Comparison of ENCODE assay signal across 26 cellular contexts in genomic region chr21:41828884-41829360, GRCh38.
"Had no signal": no experiment of that assay in that cellular context is flagged by ENCODE, and none has a peak within 500 bp of the region (broad histone marks: within the 10 kb centered on the region; RNA-seq: fewer than 3 reads in every experiment).

No MANE protein-coding gene starts in this region.

- H3K4me3 ChIP-seq: coronary artery, esophagus squamous epithelium, heart right ventricle, left lung, neural progenitor cell, smooth muscle cell, stomach, tibial artery had no signal

- FAIRE-seq: endothelial cell of umbilical vein, islet of Langerhans, urothelium cell line had no signal

- DNase-seq: dermis blood vessel endothelial cell; effector memory CD4-positive, alpha-beta T cell; esophagus squamous epithelium; foreskin melanocyte; glutamatergic neuron; heart right ventricle; hippocampal formation; left cardiac atrium; mesendoderm; midbrain; naive thymus-derived CD4-positive, alpha-beta T cell; stimulated activated CD4-positive, alpha-beta T cell treated with anti-CD3 and anti-CD28 coated beads, Interleukin-12 subunit alpha, Interleukin-12 subunit beta, amount 100 ng/mL, for 4 hours; stimulated activated CD4-positive, alpha-beta T cell treated with anti-CD3 and anti-CD28 coated beads, Interleukin-2, amount 100 ng/mL, for 24 hours; stimulated activated CD4-positive, alpha-beta T cell treated with anti-CD3 and anti-CD28 coated beads, Interleukin-4, amount 100 ng/mL, for 24 hours; stimulated activated naive CD4-positive, alpha-beta T cell treated with Interleukin-2 at 50 U/mL for 16 hours; stomach; tibial artery had no signal

- H3K9me3 ChIP-seq: esophagus squamous epithelium, heart right ventricle, left lung, stomach, tibial artery had no signal

- H3K4me1 ChIP-seq: esophagus squamous epithelium, heart right ventricle, left lung, neural progenitor cell, parathyroid adenoma, stomach, tibial artery had no signal

- H3K36me3 ChIP-seq: neural progenitor cell had no signal

- ATAC-seq: heart right ventricle; left cardiac atrium; left lung; naive thymus-derived CD4-positive, alpha-beta T cell; sciatic nerve had no signal

- H3K27ac ChIP-seq: coronary artery, esophagus squamous epithelium, heart right ventricle, left lung, neural progenitor cell, parathyroid adenoma, stomach, tibial artery had no signal

- H2AFZ ChIP-seq: neural progenitor cell, parathyroid adenoma had no signal

- H3K4me2 ChIP-seq: neural progenitor cell, smooth muscle cell had no signal

- H3K9ac ChIP-seq: neural progenitor cell, parathyroid adenoma had no signal

- H3K27me3 ChIP-seq: esophagus squamous epithelium, heart right ventricle, left lung, neural progenitor cell, stomach, tibial artery had no signal

- H3K79me2 ChIP-seq: parathyroid adenoma had no signal
